ENCODE assay signal across 8 cellular contexts in the genomic region with DNA sequence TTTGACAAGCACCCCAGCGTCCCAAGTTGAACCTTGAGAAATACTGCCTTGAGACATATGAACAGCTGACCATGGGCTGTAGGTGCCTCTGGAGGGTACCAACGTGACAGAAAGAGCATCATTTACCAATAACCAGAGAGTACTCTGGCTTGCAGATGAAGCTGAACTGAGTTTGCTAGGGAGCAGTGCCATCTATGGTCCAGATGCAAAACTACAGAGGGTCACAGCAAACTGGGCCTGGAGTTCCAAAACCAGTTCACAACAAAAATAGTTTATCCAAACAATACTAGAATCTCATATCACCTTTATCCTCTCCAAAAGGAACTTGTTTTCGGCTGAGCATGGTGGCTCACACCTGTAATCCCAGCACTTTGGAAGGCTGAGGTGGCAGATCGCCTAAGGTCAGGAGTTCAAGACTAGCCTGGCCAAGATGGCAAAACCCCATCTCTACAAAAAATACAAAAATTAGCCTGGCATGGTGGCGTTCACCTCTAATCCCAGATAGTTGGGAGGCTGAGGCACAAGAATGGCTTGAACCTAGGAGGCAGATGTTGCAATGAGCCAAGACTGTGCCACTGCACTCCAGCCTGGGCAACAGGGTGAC.
DNase-seq lines count a peak whose midpoint lies in the region; ATAC-seq, FAIRE-seq and TF ChIP-seq lines count a peak whose summit lies in the region.

No MANE protein-coding gene starts in this region.

- H3K9ac ChIP-seq in SK-N-SH = no peak overlapping the region

- peaks cover 5% of the 10 kb centered on the region for H3K4me1 Mint-ChIP-seq in MCF 10A (ENCODE audit: insufficient read depth, unreplicated experiment)

- no peak overlapping the region for H3K4me3 Mint-ChIP-seq in MCF 10A (ENCODE audit: unreplicated experiment)

- H3K27ac ChIP-seq in SK-N-SH (ENCODE audit: low read depth in 2 of 2, low read length in 1 of 2) = no peak overlapping the region

- no peak overlapping the region; a peak in 1 of 4 replicates for H3K4me3 ChIP-seq in SK-N-SH (ENCODE audit: low read depth in 2 of 2, low read length in 1 of 2)

- H3K36me3 Mint-ChIP-seq in MCF 10A (ENCODE audit: insufficient read depth, unreplicated experiment) = peaks cover 70% of the 10 kb centered on the region

- intact Hi-C loops in MCF 10A (cut with micrococcal nuclease) = loop anchor here (1.0 to 5.0 kb wide), 2 partner anchors 80 to 118 kb away; no protein-coding TSS in a partner anchor

- peaks cover 22% of the 10 kb centered on the region for H3F3A ChIP-seq in SK-N-SH (replicated peaks; ENCODE audit: insufficient read depth)

- H4K20me1 ChIP-seq in SK-N-SH (ENCODE audit: insufficient read depth) = no peaks in the 10 kb centered on the region; the same call in 1 of the 2 replicates

- POLR2A ChIA-PET in HEK293T (lab: Yijun Ruan, JAX) (interaction anchor here (0.7 kb wide), 1 partner anchor 81 kb away, joined by 3 read pairs; no protein-coding TSS in a partner anchor), SK-N-SH (lab: Yijun Ruan, JAX) (interaction anchor here (0.5 kb wide), 1 partner anchor 14 kb away, joined by 3 read pairs; no protein-coding TSS in a partner anchor), MCF 10A (lab: Yijun Ruan, JAX) (no interaction called here)

- no peaks in the 10 kb centered on the region for H3K9me3 ChIP-seq in SK-N-SH

- CTCF ChIA-PET in HEK293T (lab: Yijun Ruan, JAX) (interaction anchor here (1.3 kb wide), 1 partner anchor 81 kb away, joined by 3 read pairs; no protein-coding TSS in a partner anchor), SK-N-SH (lab: Yijun Ruan, JAX) (interaction anchor here (0.5 to 15.7 kb wide), 37 partner anchors 9 to 247 kb away, joined by 3 to 324 read pairs (median 5); a partner anchor contains a TSS), MCF 10A (lab: Yijun Ruan, JAX) (interaction anchor here (0.7 to 10.3 kb wide), 13 partner anchors 9 to 163 kb away, joined by 3 to 115 read pairs (median 3); no protein-coding TSS in a partner anchor)

- no peak overlapping the region for H3K4me2 ChIP-seq in SK-N-SH

- DNase-seq in D721Med (ENCODE audit: insufficient read length, low spot score) (no peak), HEK293T (ENCODE audit: extremely low spot score) (peak; percentile 45), SK-N-SH (peak; percentile 61), MCF 10A (ENCODE audit: unreplicated experiment) (peak; percentile 48), inferior parietal cortex (ENCODE audit: extremely low spot score) (peak; percentile 63)
- peak; percentile 5 to 21 for DNase-seq in stimulated activated CD4-positive, alpha-beta T cell treated with anti-CD3 and anti-CD28 coated beads, Interleukin-2, amount 100 ng/mL, for 48 hours

- peaks cover 2 to 23% of the 10 kb centered on the region in 2 experiments; a peak in 3 of 4 replicates for H3K4me1 ChIP-seq in SK-N-SH (ENCODE audit: control insufficient read depth in 1 of 2, insufficient read depth in 2 of 2, low read depth in 1 of 2, low read length in 1 of 2)

- no peaks in the 10 kb centered on the region for H3K9me2 ChIP-seq in SK-N-SH

- no peaks in the 10 kb centered on the region for H3K9me3 Mint-ChIP-seq in MCF 10A (ENCODE audit: unreplicated experiment)

- no peak overlapping the region for H3K27ac Mint-ChIP-seq in MCF 10A (ENCODE audit: low read depth, unreplicated experiment)

- no peaks in the 10 kb centered on the region for H3K27me3 ChIP-seq in SK-N-SH (ENCODE audit: insufficient read depth)

- TF ChIP-seq CTCF in D721Med (IDR thresholded peaks at IDR 0.05; ENCODE audit: insufficient read depth, missing control alignments) (peak; percentile 75), SK-N-SH (IDR thresholded peaks at IDR 0.05) (peak; percentile 83), MCF 10A (IDR thresholded peaks at IDR 0.05; ENCODE audit: unreplicated experiment) (peak; percentile 55)

- ATAC-seq in GM21526 (IDR thresholded peaks at IDR 0.05; ENCODE audit: low FRiP score, unreplicated experiment) = no peak
- no peak for ATAC-seq in GM21360 (IDR thresholded peaks at IDR 0.05; ENCODE audit: unreplicated experiment)

- TF ChIP-seq RAD21 in SK-N-SH (IDR thresholded peaks at IDR 0.05; ENCODE audit: low read length) = peak; percentile 91

- H3K36me3 ChIP-seq in SK-N-SH (replicated peaks in 1 of 2; ENCODE audit: control insufficient read depth in 1 of 2, insufficient read depth in 2 of 2, low read length in 1 of 2) = peaks cover 26 to 42% of the 10 kb centered on the region in 2 experiments

- FAIRE-seq in D721Med (lab: Jason Lieb, UNC) = no peak

- no TSS peak for BruUV-seq in MCF 10A (replicated peaks; lab: Mats Ljungman, UMichigan)

- TF ChIP-seq EP300 in SK-N-SH (IDR thresholded peaks at IDR 0.05; ENCODE audit: borderline replicate concordance in 1 of 2, low read depth in 1 of 2, low read length in 1 of 2) = no peak

- H3K79me2 ChIP-seq in SK-N-SH (ENCODE audit: insufficient read depth) = 0 out of 2 replicates have a peak, but pooled peaks cover 5% of the 10 kb centered on the region

- WGBS in SK-N-SH (ENCODE audit: low lambda C conversion rate) = 63% methylated on average over 5 of the region's 5 CpGs

- H2AFZ ChIP-seq in SK-N-SH (ENCODE audit: low read depth) = no peak overlapping the region

- H3K27me3 Mint-ChIP-seq in MCF 10A (ENCODE audit: insufficient read depth, unreplicated experiment) = no peaks in the 10 kb centered on the region

TF ChIP-seq in HEK293T, 16 proteins besides CTCF, POLR2A, EP300 and RAD21:
- TF ChIP-seq BHLHE40 (IDR thresholded peaks at IDR 0.05; ENCODE audit: borderline replicate concordance) = no peak
- no peak for TF ChIP-seq ARNT (IDR thresholded peaks at IDR 0.05)
- TF ChIP-seq SUZ12 (IDR thresholded peaks at IDR 0.05) = no peak
- no peak for TF ChIP-seq L3MBTL2 (conservative IDR thresholded peaks at IDR 0.05)
- TF ChIP-seq NFRKB (IDR thresholded peaks at IDR 0.05) = no peak
- TF ChIP-seq CTBP1 (IDR thresholded peaks at IDR 0.05; ENCODE audit: borderline replicate concordance) = no peak
- no peak for TF ChIP-seq ZNF384 (IDR thresholded peaks at IDR 0.05)
- TF ChIP-seq FOXM1 (IDR thresholded peaks at IDR 0.05; ENCODE audit: borderline replicate concordance) = no peak

TF ChIP-seq in SK-N-SH, 30 proteins besides CTCF, POLR2A, EP300 and RAD21:
- TF ChIP-seq SMC3 (IDR thresholded peaks at IDR 0.05; ENCODE audit: low read depth, low read length) (peak; percentile 66), FOXJ3 (CRISPR knock-in tag; IDR thresholded peaks at IDR 0.05) (no peak)
